In the genomic region with DNA sequence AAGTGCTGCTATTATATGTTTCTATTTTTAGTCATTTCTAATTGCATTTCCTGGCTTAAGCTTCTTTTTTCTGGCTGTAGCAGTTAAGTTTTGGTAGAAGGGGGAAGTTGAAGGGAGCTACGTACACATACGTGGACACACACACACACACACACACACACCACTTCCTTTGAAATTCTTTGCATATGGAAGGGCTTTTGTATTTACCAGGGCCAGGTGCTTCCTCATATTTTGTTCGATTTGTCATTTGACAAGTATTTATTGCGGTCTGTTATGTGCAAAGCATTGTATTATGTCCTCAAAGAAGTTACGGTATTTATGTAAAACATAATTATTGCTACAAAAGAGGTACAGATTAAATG, we compare ENCODE assay signal across 9 cellular contexts.
A peak's percentile ranks its signal among the peaks of the same experiment; 100 is the strongest.
DNase-seq lines count a peak whose midpoint lies in the region; ATAC-seq, FAIRE-seq and TF ChIP-seq lines count a peak whose summit lies in the region.
"Had no signal": no experiment of that assay in that cellular context is flagged by ENCODE, and none has a peak within 500 bp of the region (broad histone marks: within the 10 kb centered on the region; RNA-seq: fewer than 3 reads in every experiment).

No MANE protein-coding gene starts in this region.

- H3K4me3 ChIP-seq in brain microvascular endothelial cell (ENCODE audit: low read depth, low read length) (no peak overlapping the region), mucosa of rectum (ENCODE audit: low read length in 2 of 2) (no peak overlapping the region)

- no peak overlapping the region for H3K9ac ChIP-seq in mucosa of rectum (ENCODE audit: low read depth in 1 of 2, low read length in 2 of 2)

- H3K9me3 Mint-ChIP-seq in stimulated activated naive CD8-positive, alpha-beta T cell treated with anti-CD3 and anti-CD28 coated beads, Interleukin-15, amount 100 ng/mL, for 72 hours = peaks cover 0 to 4% of the 10 kb centered on the region in 2 donors

- H3K4me3 Mint-ChIP-seq in stimulated activated naive CD8-positive, alpha-beta T cell treated with anti-CD3 and anti-CD28 coated beads, Interleukin-15, amount 100 ng/mL, for 72 hours = peak overlapping the region in 1 of 2 donors; percentile 40

- no peak for TF ChIP-seq CTCF in brain microvascular endothelial cell (IDR thresholded peaks at IDR 0.05; ENCODE audit: low read depth, low read length, missing control alignments)

- H3K27ac Mint-ChIP-seq in stimulated activated naive CD8-positive, alpha-beta T cell treated with anti-CD3 and anti-CD28 coated beads, Interleukin-15, amount 100 ng/mL, for 72 hours = peak overlapping the region in 1 of 2 donors; percentile 77

- H3K27me3 Mint-ChIP-seq in stimulated activated naive CD8-positive, alpha-beta T cell treated with anti-CD3 and anti-CD28 coated beads, Interleukin-15, amount 100 ng/mL, for 72 hours = no peaks in the 10 kb centered on the region

- FAIRE-seq in RCC 7860 (lab: Jason Lieb, UNC) = no peak
- FAIRE-seq: TTC549 had no signal

- no peaks in the 10 kb centered on the region for H3K9me3 ChIP-seq in mucosa of rectum (ENCODE audit: control insufficient read depth in 2 of 2, low read length in 2 of 2)

- peaks cover 2 to 3% of the 10 kb centered on the region in 2 donors for H3K4me1 ChIP-seq in mucosa of rectum (ENCODE audit: control insufficient read depth in 2 of 2, insufficient read depth in 2 of 2, low read length in 2 of 2)

- no peak for ATAC-seq in stimulated activated naive CD8-positive, alpha-beta T cell treated with anti-CD3 and anti-CD28 coated beads, Interleukin-15, amount 100 ng/mL, for 72 hours
- no peak for ATAC-seq in HG03571 (IDR thresholded peaks at IDR 0.05; ENCODE audit: unreplicated experiment)

- H3K27me3 ChIP-seq in brain microvascular endothelial cell (replicated peaks) (no peaks in the 10 kb centered on the region), mucosa of rectum (ENCODE audit: control insufficient read depth in 2 of 2, insufficient read depth in 2 of 2, low read length in 2 of 2) (no peaks in the 10 kb centered on the region)

- in situ Hi-C loops in brain microvascular endothelial cell (cut with HindIII; ENCODE audit: low pct_ligation_motif_present, low sequenced_read_pairs) = no loop called here

- H3K27ac ChIP-seq in brain microvascular endothelial cell (peak overlapping the region; percentile 61), mucosa of rectum (ENCODE audit: low read depth in 2 of 2, low read length in 2 of 2) (peak overlapping the region; percentile 11 to 50)

- H3K4me1 Mint-ChIP-seq in stimulated activated naive CD8-positive, alpha-beta T cell treated with anti-CD3 and anti-CD28 coated beads, Interleukin-15, amount 100 ng/mL, for 72 hours = peaks cover 42% of the 10 kb centered on the region

- H3K36me3 ChIP-seq in brain microvascular endothelial cell (replicated peaks) (no peaks in the 10 kb centered on the region), mucosa of rectum (ENCODE audit: control insufficient read depth in 2 of 2, insufficient read depth in 2 of 2, low read length in 2 of 2) (peaks cover 23 to 37% of the 10 kb centered on the region in 2 donors)

- DNase-seq in DMS153 treated with DMSO at 0.1 percent for 48 hours (lab: John Stamatoyannopoulos, UW; ENCODE audit: unreplicated experiment) = peak; percentile 32
- DNase-seq in NCI-H1105 treated with DMSO at 0.1 percent for 48 hours (lab: John Stamatoyannopoulos, UW) = peak; percentile 40
- DNase-seq in brain microvascular endothelial cell = no peak
- no peak for DNase-seq in NCI-H2227 (lab: John Stamatoyannopoulos, UW; ENCODE audit: unreplicated experiment)
- no peak for DNase-seq in stimulated activated naive CD8-positive, alpha-beta T cell treated with anti-CD3 and anti-CD28 coated beads, Interleukin-15, amount 100 ng/mL, for 72 hours
- no peak for DNase-seq in RCC 7860 (ENCODE audit: low spot score)

Comparison
In these comparisons a context has a peak if more than half of its experiments do, and no peak if none do; other contexts are left out.
1. DNase-seq: peak in DMS153 treated with DMSO at 0.1 percent for 48 hours (single experiment) and NCI-H1105 treated with DMSO at 0.1 percent for 48 hours (single experiment); none in brain microvascular endothelial cell (single experiment), NCI-H2227 (single experiment), stimulated activated naive CD8-positive, alpha-beta T cell treated with anti-CD3 and anti-CD28 coated beads, Interleukin-15, amount 100 ng/mL, for 72 hours (0 of 2) and RCC 7860 (single experiment).